8 cellular contexts compared by ENCODE assay signal in genomic region chr1:231419147-231419546, GRCh38. TPM values are rescaled to one million over a fixed set of nuclear protein-coding genes. Genes with fewer than 3 reads are reported as not detected.
DNase-seq lines count a peak whose midpoint lies in the region; ATAC-seq and TF ChIP-seq lines count a peak whose summit lies in the region.

No MANE protein-coding gene starts in this region.

- no peak overlapping the region for H4K8ac ChIP-seq in trophoblast cell (ENCODE audit: low read depth, low read length)

- H3K9me3 Mint-ChIP-seq in CD8-positive, alpha-beta memory T cell = no peaks in the 10 kb centered on the region
- H3K9me3 Mint-ChIP-seq in endodermal cell = no peaks in the 10 kb centered on the region

- CTCF ChIA-PET in CD8-positive, alpha-beta memory T cell (lab: Charles Lee) = no interaction called here

- H3K4me3 Mint-ChIP-seq in CD8-positive, alpha-beta memory T cell = peak overlapping the region; percentile 88 to 99 (median 98)
- H3K4me3 Mint-ChIP-seq in endodermal cell = peak overlapping the region; percentile 85

- peak overlapping the region; percentile 72; the same call in 1 of the 2 replicates for H3K9ac ChIP-seq in OCI-LY3 (ENCODE audit: low read length)
- no peak overlapping the region for H3K9ac ChIP-seq in endodermal cell (ENCODE audit: extremely low read depth, low read length, poor library complexity, severe bottlenecking)
- H3K9ac ChIP-seq in trophoblast cell (ENCODE audit: low read length) = no peak overlapping the region

- no peak for DNase-seq in CD8-positive, alpha-beta memory T cell
- DNase-seq in endodermal cell = no peak
- no peak for DNase-seq in trophoblast cell
- DNase-seq in kidney glomerular epithelial cell (lab: John Stamatoyannopoulos, UW) = no peak
- DNase-seq in NCI-H2029 (lab: John Stamatoyannopoulos, UW) = no peak
- no peak for DNase-seq in cerebellum (ENCODE audit: low spot score)

- H3K4me1 Mint-ChIP-seq in CD8-positive, alpha-beta memory T cell = peaks cover 58 to 74% (median 71%) of the 10 kb centered on the region in 3 donors
- peaks cover 34% of the 10 kb centered on the region for H3K4me1 Mint-ChIP-seq in endodermal cell

- H2AK5ac ChIP-seq in trophoblast cell (ENCODE audit: low read length) = no peak overlapping the region

- ATAC-seq in GM18519 (IDR thresholded peaks at IDR 0.05; ENCODE audit: low FRiP score, unreplicated experiment) = no peak

- no peak overlapping the region for H3K4ac ChIP-seq in trophoblast cell (ENCODE audit: low read depth, low read length)

- no peaks in the 10 kb centered on the region for H3K27me3 Mint-ChIP-seq in CD8-positive, alpha-beta memory T cell
- H3K27me3 Mint-ChIP-seq in endodermal cell (ENCODE audit: insufficient read depth) = peaks cover 32% of the 10 kb centered on the region

- H4K12ac ChIP-seq in trophoblast cell (ENCODE audit: low read depth, low read length) = no peak overlapping the region

- H3K4me2 ChIP-seq in OCI-LY3 (ENCODE audit: low read length) (peak overlapping the region; percentile 88), trophoblast cell (ENCODE audit: low read length) (peak overlapping the region; percentile 56)

- no peak overlapping the region for H3K23ac ChIP-seq in trophoblast cell (ENCODE audit: low read length)

- H4K91ac ChIP-seq in trophoblast cell (ENCODE audit: low read depth, low read length) = no peak overlapping the region

- TF ChIP-seq CTCF in OCI-LY3 (IDR thresholded peaks at IDR 0.05; ENCODE audit: low read depth, low read length) (no peak), endodermal cell (conservative IDR thresholded peaks at IDR 0.05) (no peak)

- H3K4me3 ChIP-seq in CD8-positive, alpha-beta memory T cell (ENCODE audit: low read length) = peak overlapping the region; percentile 67
- H3K4me3 ChIP-seq in OCI-LY3 (ENCODE audit: low read length) (peak overlapping the region; percentile 84), endodermal cell (ENCODE audit: low read length) (peak overlapping the region; percentile 90), trophoblast cell (ENCODE audit: low read depth, low read length) (no peak overlapping the region)

- no peaks in the 10 kb centered on the region for H3K27me3 ChIP-seq in CD8-positive, alpha-beta memory T cell (ENCODE audit: insufficient read depth, low read length, poor library complexity, severe bottlenecking)
- H3K27me3 ChIP-seq in OCI-LY3 (ENCODE audit: low read depth, low read length) = 0 out of 2 replicates have a peak, but pooled peaks cover 8% of the 10 kb centered on the region
- peaks cover 16% of the 10 kb centered on the region for H3K27me3 ChIP-seq in endodermal cell (ENCODE audit: control insufficient read depth, insufficient read depth, low read length, poor library complexity, severe bottlenecking)
- H3K27me3 ChIP-seq in trophoblast cell (ENCODE audit: insufficient read depth, low read length) = no peaks in the 10 kb centered on the region

- H3K36me3 Mint-ChIP-seq in CD8-positive, alpha-beta memory T cell = peaks cover 0 to 24% (median 7%) of the 10 kb centered on the region in 3 donors
- peaks cover 2% of the 10 kb centered on the region for H3K36me3 Mint-ChIP-seq in endodermal cell (ENCODE audit: low read depth)

- H3K9me3 ChIP-seq in CD8-positive, alpha-beta memory T cell (ENCODE audit: low read length) = no peaks in the 10 kb centered on the region
- H3K9me3 ChIP-seq in OCI-LY3 (ENCODE audit: insufficient read depth, low read length) (no peaks in the 10 kb centered on the region), endodermal cell (ENCODE audit: control insufficient read depth, low read length) (no peaks in the 10 kb centered on the region), trophoblast cell (ENCODE audit: insufficient read depth, low read depth, low read length) (no peaks in the 10 kb centered on the region)

- H4K20me1 ChIP-seq in OCI-LY3 (ENCODE audit: insufficient read depth, low read length) = peaks cover 65% of the 10 kb centered on the region

- H2BK120ac ChIP-seq in trophoblast cell (ENCODE audit: insufficient read depth, low read length, poor library complexity) = no peak overlapping the region

- no peaks in the 10 kb centered on the region for H3K36me3 ChIP-seq in CD8-positive, alpha-beta memory T cell (ENCODE audit: insufficient read depth, low read length)
- peaks cover 26% of the 10 kb centered on the region for H3K36me3 ChIP-seq in OCI-LY3 (replicated peaks; ENCODE audit: low read depth, low read length)
- no peaks in the 10 kb centered on the region for H3K36me3 ChIP-seq in endodermal cell (ENCODE audit: control insufficient read depth, insufficient read depth, low read length)
- no peaks in the 10 kb centered on the region for H3K36me3 ChIP-seq in trophoblast cell (ENCODE audit: control insufficient read depth in 1 of 2, insufficient read depth in 2 of 2, low read length in 2 of 2)

- 91% methylated on average over 1 of the region's 1 CpG; no CpG with 5 or more reads in 1 of the 2 experiments for WGBS in endodermal cell (ENCODE audit: insufficient coverage in 1 of 2, insufficient read length in 1 of 2), 2 experiments
- no CpG with 5 or more reads among the region's 1 CpG for WGBS in trophoblast cell (ENCODE audit: extremely low coverage, insufficient coverage, insufficient read length)

- peaks cover 44% of the 10 kb centered on the region for H3K4me1 ChIP-seq in CD8-positive, alpha-beta memory T cell (ENCODE audit: insufficient read depth, low read length)
- H3K4me1 ChIP-seq in OCI-LY3 (ENCODE audit: low read length) = peaks cover 39% of the 10 kb centered on the region
- peaks cover 4% of the 10 kb centered on the region for H3K4me1 ChIP-seq in endodermal cell (ENCODE audit: control insufficient read depth, insufficient read depth, low read length)
- peaks cover 3 to 5% of the 10 kb centered on the region in 2 experiments for H3K4me1 ChIP-seq in trophoblast cell (ENCODE audit: control insufficient read depth in 1 of 2, insufficient read depth in 2 of 2, low read length in 2 of 2)

- peaks cover 17% of the 10 kb centered on the region for H3K79me1 ChIP-seq in trophoblast cell (ENCODE audit: low read length)

- H2BK5ac ChIP-seq in trophoblast cell (ENCODE audit: low read depth, low read length, poor library complexity) = no peak overlapping the region

- no peak overlapping the region for H3K14ac ChIP-seq in trophoblast cell (ENCODE audit: low read length)

- H2AFZ ChIP-seq in OCI-LY3 (ENCODE audit: low read depth, low read length) (no peak overlapping the region), trophoblast cell (ENCODE audit: insufficient read depth, low read length, poor library complexity) (no peak overlapping the region)

- POLR2A ChIA-PET in CD8-positive, alpha-beta memory T cell (lab: Charles Lee) = interaction anchor here (1.2 to 3.1 kb wide), 2 partner anchors 15 to 111 kb away, joined by 3 to 13 read pairs; no protein-coding TSS in a partner anchor

- peaks cover 74% of the 10 kb centered on the region for H3K79me2 ChIP-seq in OCI-LY3 (ENCODE audit: low read length)
- peaks cover 8% of the 10 kb centered on the region for H3K79me2 ChIP-seq in trophoblast cell (ENCODE audit: control insufficient read depth, insufficient read depth, low read length, poor library complexity)

- H3K27ac Mint-ChIP-seq in CD8-positive, alpha-beta memory T cell = no peak overlapping the region
- no peak overlapping the region for H3K27ac Mint-ChIP-seq in endodermal cell

- no peak overlapping the region for H2BK12ac ChIP-seq in trophoblast cell (ENCODE audit: low read length)

- peak overlapping the region; percentile 64 for H3K27ac ChIP-seq in CD8-positive, alpha-beta memory T cell (ENCODE audit: low read depth, low read length)
- H3K27ac ChIP-seq in OCI-LY3 (ENCODE audit: low read length) (no peak overlapping the region), endodermal cell (ENCODE audit: low read depth, low read length) (no peak overlapping the region), trophoblast cell (ENCODE audit: low read depth, low read length) (no peak overlapping the region)

- no peak overlapping the region for H3K18ac ChIP-seq in trophoblast cell (ENCODE audit: low read length)

RNA-seq across cellular contexts. Expression of gene EGLN1, which starts 2.9 kb away (rescaled TPM):
- total RNA-seq in CD8-positive, alpha-beta memory T cell = 10 to 100 TPM; 21.0 to 24.2 TPM
- polyA plus RNA-seq in CD8-positive, alpha-beta memory T cell = 30.9 TPM
- total RNA-seq in endodermal cell (10 to 100 TPM; 12.2 to 17.4 TPM), cerebellum (54.9 TPM)
- polyA plus RNA-seq in endodermal cell (2013, experiment 1 of 2) = 17.6 TPM
- polyA plus RNA-seq in endodermal cell (2013, experiment 2 of 2) = 18.7 TPM
- polyA plus RNA-seq in trophoblast cell (2013) = 34.1 and 36.0 TPM in 2 replicates
